26 cellular contexts compared by ENCODE assay signal in genomic region chr14:51610766-51611165, GRCh38.
"Had no signal": no experiment of that assay in that cellular context is flagged by ENCODE, and none has a peak within 500 bp of the region (broad histone marks: within the 10 kb centered on the region; RNA-seq: fewer than 3 reads in every experiment).

No MANE protein-coding gene starts in this region.

- H3K36me3 ChIP-seq: gastrocnemius medialis, right lobe of liver, tibial nerve had no signal

- H3K4me1 ChIP-seq: body of pancreas, gastrocnemius medialis, right lobe of liver had no signal

- DNase-seq: activated CD4-positive, alpha-beta memory T cell treated with anti-CD3 and anti-CD28 coated beads for 36 hours; activated CD4-positive, alpha-beta T cell treated with anti-CD3 and anti-CD28 coated beads, Interleukin-2, amount 10 ng/mL, durations not matched to agents 24 days and 14 days; activated CD4-positive, CD25-positive, alpha-beta regulatory T cell treated with anti-CD3 and anti-CD28 coated beads, Interleukin-2, amount 50 U/mL, for 72 hours; activated CD8-positive, alpha-beta memory T cell treated with anti-CD3 and anti-CD28 coated beads, Interleukin-2, amount 50 U/mL, for 4 hours; activated effector memory CD4-positive, alpha-beta T cell treated with anti-CD3 and anti-CD28 coated beads, Interleukin-2, amount 50 U/mL, for 16 hours; activated naive CD4-positive, alpha-beta T cell treated with anti-CD3 and anti-CD28 coated beads for 36 hours; activated naive CD8-positive, alpha-beta T cell treated with anti-CD3 and anti-CD28 coated beads for 36 hours; activated T-cell treated with anti-CD3 and anti-CD28 coated beads, Interleukin-2, amount 50 U/mL, for 1 hour; amniotic stem cell; body of pancreas; dermis blood vessel endothelial cell; effector CD4-positive, alpha-beta T cell; esophagus squamous epithelium; gastrocnemius medialis; glutamatergic neuron; islet precursor cell; left cardiac atrium; left ventricle myocardium superior; right lobe of liver; stimulated activated CD4-positive, alpha-beta T cell treated with anti-CD3 and anti-CD28 coated beads, Interleukin-15, amount 100 ng/mL, for 24 hours; stimulated activated CD4-positive, alpha-beta T cell treated with anti-CD3 and anti-CD28 coated beads, Interleukin-2, amount 100 ng/mL, for 24 hours; stimulated activated naive CD4-positive, alpha-beta T cell; T-helper 2 cell had no signal

- H3K9me3 ChIP-seq: body of pancreas, esophagus squamous epithelium, gastrocnemius medialis, right lobe of liver, tibial nerve had no signal

- H3K27me3 ChIP-seq: body of pancreas, esophagus squamous epithelium, gastrocnemius medialis, right lobe of liver, tibial nerve had no signal

- H3K27ac ChIP-seq: body of pancreas, epithelial cell of prostate, esophagus squamous epithelium, gastrocnemius medialis, right lobe of liver, skin epidermis, tibial nerve had no signal

- H3K4me3 ChIP-seq: body of pancreas, esophagus squamous epithelium, gastrocnemius medialis, right lobe of liver, skin epidermis, tibial nerve had no signal

- ATAC-seq: body of pancreas, gastrocnemius medialis, left cardiac atrium, left ventricle myocardium superior had no signal
